Comparison of ENCODE assay signal across 11 cellular contexts in genomic region chr10:124734311-124735166, GRCh38. TPM values are rescaled to one million over a fixed set of nuclear protein-coding genes. Genes with fewer than 3 reads are reported as not detected.
DNase-seq lines count a peak whose midpoint lies in the region; ATAC-seq and TF ChIP-seq lines count a peak whose summit lies in the region.
"Had no signal": no experiment of that assay in that cellular context is flagged by ENCODE, and none has a peak within 500 bp of the region (broad histone marks: within the 10 kb centered on the region; RNA-seq: fewer than 3 reads in every experiment).

No MANE protein-coding gene starts in this region.

- H2AFZ ChIP-seq in PC-3 (ENCODE audit: low read length): no peak overlapping the region
- H2AFZ ChIP-seq: neural progenitor cell had no signal

- no peaks in the 10 kb centered on the region for H3K27me3 ChIP-seq in CD4-positive, alpha-beta memory T cell (ENCODE audit: insufficient read depth, low read length)
- no peaks in the 10 kb centered on the region for H3K27me3 ChIP-seq in Peyer's patch
- no peaks in the 10 kb centered on the region for H3K27me3 ChIP-seq in psoas muscle (ENCODE audit: insufficient read depth in 3 of 3, low read length in 2 of 3)
- H3K27me3 ChIP-seq in PC-3 (ENCODE audit: low read length): no peaks in the 10 kb centered on the region
- H3K27me3 ChIP-seq: brain microvascular endothelial cell, neural progenitor cell had no signal

- peak in 3 of 5 donors; percentile 26 to 73 (median 33) for DNase-seq in CD4-positive, alpha-beta memory T cell
- peak in 2 of 3 donors; percentile 74 to 75 for DNase-seq in Peyer's patch
- DNase-seq in psoas muscle: peak in 1 of 2 donors; percentile 53
- no peak for DNase-seq in HEK293T (ENCODE audit: extremely low spot score)
- DNase-seq in NCI-H1694 treated with DMSO at 0.1 percent for 48 hours (lab: John Stamatoyannopoulos, UW): no peak
- no peak for DNase-seq in PC-3
- no peak for DNase-seq in CD1c-positive myeloid dendritic cell (ENCODE audit: extremely low spot score)
- DNase-seq: brain microvascular endothelial cell, NCI-H526 had no signal

- peak overlapping the region; percentile 72 to 93 (median 82) for H3K4me3 Mint-ChIP-seq in CD4-positive, alpha-beta memory T cell
- H3K4me3 Mint-ChIP-seq in dendritic cell treated with granulocyte-macrophage colony-stimulating factor and Interleukin-4, amounts not matched to agents 40 ng/mL and 50 ng/mL, for 4 days: no peak overlapping the region
- H3K4me3 Mint-ChIP-seq: neural progenitor cell had no signal

- H3K4me1 ChIP-seq in CD4-positive, alpha-beta memory T cell (ENCODE audit: insufficient read depth, low read length): peaks cover 100% of the 10 kb centered on the region
- H3K4me1 ChIP-seq in Peyer's patch (peaks cover 14 to 98% (median 61%) of the 10 kb centered on the region in 4 donors), psoas muscle (peaks cover 94% of the 10 kb centered on the region), PC-3 (ENCODE audit: insufficient read depth, low read length) (peaks cover 11% of the 10 kb centered on the region)

- peaks cover 76 to 100% (median 90%) of the 10 kb centered on the region in 4 donors for H3K4me1 Mint-ChIP-seq in CD4-positive, alpha-beta memory T cell
- peaks cover 90% of the 10 kb centered on the region for H3K4me1 Mint-ChIP-seq in dendritic cell treated with granulocyte-macrophage colony-stimulating factor and Interleukin-4, amounts not matched to agents 40 ng/mL and 50 ng/mL, for 4 days (ENCODE audit: low read depth)

- H3K79me2 ChIP-seq in PC-3 (ENCODE audit: low read length): peaks cover 47% of the 10 kb centered on the region

- POLR2A ChIA-PET in CD4-positive, alpha-beta memory T cell (lab: Charles Lee; ENCODE audit: partially characterized antibody): interaction anchor here (1.0 to 10.6 kb wide), 17 partner anchors 7 to 121 kb away, joined by 3 to 265 read pairs (median 5); partner anchors contain the start of gene EEF1AKMT2
- POLR2A ChIA-PET in HEK293T (lab: Yijun Ruan, JAX) (no interaction called here), PC-3 (lab: Charles Lee; ENCODE audit: unreplicated experiment) (no interaction called here)

- no peak overlapping the region for H3K9ac ChIP-seq in PC-3 (ENCODE audit: low read length)
- H3K9ac ChIP-seq: neural progenitor cell had no signal

- peak overlapping the region in 1 of 2 donors; percentile 39 for H3K4me3 ChIP-seq in CD4-positive, alpha-beta memory T cell (ENCODE audit: low read length in 2 of 2)
- peak overlapping the region in 1 of 4 donors; percentile 0 for H3K4me3 ChIP-seq in Peyer's patch
- peak overlapping the region; percentile 32 for H3K4me3 ChIP-seq in psoas muscle
- H3K4me3 ChIP-seq in PC-3 (ENCODE audit: low read length): no peak overlapping the region
- H3K4me3 ChIP-seq: neural progenitor cell had no signal

- H3K27ac ChIP-seq in CD4-positive, alpha-beta memory T cell (ENCODE audit: low read depth, low read length): peak overlapping the region; percentile 78
- H3K27ac ChIP-seq in Peyer's patch (peak overlapping the region; percentile 70 to 91 (median 72)), psoas muscle (peak overlapping the region; percentile 95), PC-3 (ENCODE audit: low read length) (no peak overlapping the region)
- H3K27ac ChIP-seq: brain microvascular endothelial cell, neural progenitor cell had no signal

- TF ChIP-seq POLR2A in Peyer's patch (IDR thresholded peaks at IDR 0.05): no peak

- peak overlapping the region; percentile 87 to 96 (median 94) for H3K27ac Mint-ChIP-seq in CD4-positive, alpha-beta memory T cell
- peak overlapping the region; percentile 52 for H3K27ac Mint-ChIP-seq in dendritic cell treated with granulocyte-macrophage colony-stimulating factor and Interleukin-4, amounts not matched to agents 40 ng/mL and 50 ng/mL, for 4 days
- H3K27ac Mint-ChIP-seq: neural progenitor cell had no signal

- no peaks in the 10 kb centered on the region for H4K20me1 ChIP-seq in PC-3 (ENCODE audit: low read length)

- WGBS in psoas muscle, 3 donors: 65 to 84% (median 72%) methylated on average over 16 of the region's 16 CpGs

- H3K36me3 ChIP-seq in CD4-positive, alpha-beta memory T cell (ENCODE audit: insufficient read depth, low read length): no peaks in the 10 kb centered on the region
- H3K36me3 ChIP-seq in Peyer's patch: no peaks in the 10 kb centered on the region
- H3K36me3 ChIP-seq in psoas muscle (ENCODE audit: insufficient read depth in 1 of 2, low read depth in 1 of 2): no peaks in the 10 kb centered on the region
- H3K36me3 ChIP-seq in PC-3 (ENCODE audit: low read depth, low read length): no peaks in the 10 kb centered on the region
- H3K36me3 ChIP-seq: brain microvascular endothelial cell, neural progenitor cell had no signal

- no peak overlapping the region for H3K4me2 ChIP-seq in PC-3 (ENCODE audit: low read length)
- H3K4me2 ChIP-seq: neural progenitor cell had no signal

- no peaks in the 10 kb centered on the region for H3F3A ChIP-seq in PC-3 (ENCODE audit: low read length, unreplicated experiment)

- ATAC-seq in psoas muscle (no peak), PC-3 (no peak; the same call in 1 of the 2 replicates)

- no peaks in the 10 kb centered on the region for H3K27me3 Mint-ChIP-seq in CD4-positive, alpha-beta memory T cell
- H3K27me3 Mint-ChIP-seq in dendritic cell treated with granulocyte-macrophage colony-stimulating factor and Interleukin-4, amounts not matched to agents 40 ng/mL and 50 ng/mL, for 4 days: no peaks in the 10 kb centered on the region

- TF ChIP-seq CTCF in Peyer's patch (IDR thresholded peaks at IDR 0.05) (no peak), psoas muscle (IDR thresholded peaks at IDR 0.05) (no peak), PC-3 (conservative IDR thresholded peaks at IDR 0.05; ENCODE audit: low read depth, low read length) (no peak)

- no peaks in the 10 kb centered on the region for H3K9me2 ChIP-seq in PC-3 (replicated peaks; ENCODE audit: low read length)

- CTCF ChIA-PET in CD4-positive, alpha-beta memory T cell (lab: Charles Lee; ENCODE audit: partially characterized antibody): interaction anchor here (0.8 to 22.6 kb wide), 12 partner anchors 0 to 204 kb away, joined by 3 to 556 read pairs (median 4); no protein-coding TSS in a partner anchor
- CTCF ChIA-PET in HEK293T (lab: Yijun Ruan, JAX): no interaction called here
- CTCF ChIA-PET in PC-3 (lab: Charles Lee): no interaction called here

- H3K9me3 ChIP-seq in CD4-positive, alpha-beta memory T cell (ENCODE audit: control insufficient read depth in 1 of 2, low read length in 2 of 2): no peaks in the 10 kb centered on the region
- H3K9me3 ChIP-seq in Peyer's patch (no peaks in the 10 kb centered on the region), psoas muscle (no peaks in the 10 kb centered on the region), PC-3 (ENCODE audit: low read length) (no peaks in the 10 kb centered on the region)

- intact Hi-C loops in CD4-positive, alpha-beta memory T cell (cut with micrococcal nuclease): no loop called here
- intact Hi-C loops in dendritic cell treated with granulocyte-macrophage colony-stimulating factor and Interleukin-4, amounts not matched to agents 40 ng/mL and 50 ng/mL, for 4 days (cut with micrococcal nuclease): no loop called here
- intact Hi-C loops in psoas muscle (cut with DNase I): loop anchor here (5.0 to 10.0 kb wide), 3 partner anchors 32 to 87 kb away; no protein-coding TSS in a partner anchor
- intact Hi-C loops in PC-3 (cut with micrococcal nuclease): no loop called here

- peaks cover 11 to 23% of the 10 kb centered on the region in 2 donors for H3K36me3 Mint-ChIP-seq in CD4-positive, alpha-beta memory T cell
- peaks cover 67% of the 10 kb centered on the region for H3K36me3 Mint-ChIP-seq in dendritic cell treated with granulocyte-macrophage colony-stimulating factor and Interleukin-4, amounts not matched to agents 40 ng/mL and 50 ng/mL, for 4 days (ENCODE audit: low read depth)

- no TSS peak for BruUV-seq in PC-3 (replicated peaks; lab: Mats Ljungman, UMichigan)

- no peaks in the 10 kb centered on the region for H3K9me3 Mint-ChIP-seq in CD4-positive, alpha-beta memory T cell
- H3K9me3 Mint-ChIP-seq in dendritic cell treated with granulocyte-macrophage colony-stimulating factor and Interleukin-4, amounts not matched to agents 40 ng/mL and 50 ng/mL, for 4 days: no peaks in the 10 kb centered on the region
- H3K9me3 Mint-ChIP-seq: neural progenitor cell had no signal

TF ChIP-seq in HEK293T, 16 proteins besides CTCF, POLR2A, EP300 and RAD21 (continues in another document):
- TF ChIP-seq PKNOX1 (IDR thresholded peaks at IDR 0.05) (no peak), SUZ12 (IDR thresholded peaks at IDR 0.05) (no peak), ZNF384 (IDR thresholded peaks at IDR 0.05) (no peak), CTBP1 (IDR thresholded peaks at IDR 0.05; ENCODE audit: borderline replicate concordance) (no peak), HDGF (IDR thresholded peaks at IDR 0.05; ENCODE audit: borderline replicate concordance) (no peak), ARNT (IDR thresholded peaks at IDR 0.05) (no peak), BHLHE40 (IDR thresholded peaks at IDR 0.05; ENCODE audit: borderline replicate concordance) (no peak), ELF4 (IDR thresholded peaks at IDR 0.05) (no peak), FOXM1 (IDR thresholded peaks at IDR 0.05; ENCODE audit: borderline replicate concordance) (no peak), LEF1 (IDR thresholded peaks at IDR 0.05; ENCODE audit: borderline replicate concordance) (no peak), FOXA1 (IDR thresholded peaks at IDR 0.05) (no peak), TARDBP (IDR thresholded peaks at IDR 0.05) (no peak)

RNA-seq across cellular contexts. Expression of gene FAM53B, which starts 9.6 kb away (rescaled TPM):
- 10 to 100 TPM; 57.3 to 60.7 TPM for total RNA-seq in CD4-positive, alpha-beta memory T cell
- 10 to 100 TPM in 1 of 2 donors, 1 to 10 TPM in 1; 7.3 to 42.5 TPM for polyA plus RNA-seq in CD4-positive, alpha-beta memory T cell
- total RNA-seq in Peyer's patch (10 to 100 TPM; 72.7 to 92.1 (median 80.5) TPM), psoas muscle (100 to 1,000 TPM in 1 of 4 donors, 10 to 100 TPM in 3; 31.0 to 142 (median 43.1) TPM), PC-3 (2014; rRNA removed) (16.5 and 19.4 TPM in 2 replicates)
- polyA plus RNA-seq in psoas muscle: 100 to 1,000 TPM in 1 of 3 donors, 10 to 100 TPM in 2; 34.9 to 178 (median 55.8) TPM

RNA-seq across cellular contexts. Expression of gene EEF1AKMT2, which starts 57.1 kb away (rescaled TPM):
- 10 to 100 TPM; 20.0 to 24.2 TPM for total RNA-seq in CD4-positive, alpha-beta memory T cell
- 10 to 100 TPM; 18.2 to 31.1 TPM for polyA plus RNA-seq in CD4-positive, alpha-beta memory T cell
- total RNA-seq in Peyer's patch: 10 to 100 TPM in 3 of 4 donors, 1 to 10 TPM in 1; 9.5 to 23.3 (median 18.5) TPM
- total RNA-seq in psoas muscle: 10 to 100 TPM in 1 of 4 donors, 1 to 10 TPM in 3; 7.6 to 11.9 (median 9.5) TPM
- polyA plus RNA-seq in psoas muscle: 10 to 100 TPM in 1 of 3 donors, 1 to 10 TPM in 2; 3.3 to 10.6 (median 3.5) TPM
- 18.2 and 19.6 TPM in 2 replicates for total RNA-seq in PC-3 (2014; rRNA removed)

Comparison
In these comparisons a context has a peak if more than half of its experiments do, and no peak if none do; other contexts are left out.
1. DNase-seq: peak in CD4-positive, alpha-beta memory T cell (3 of 5) and Peyer's patch (2 of 3); none in HEK293T (single experiment), NCI-H1694 treated with DMSO at 0.1 percent for 48 hours (single experiment), PC-3 (single experiment) and CD1c-positive myeloid dendritic cell (single experiment).
2. intact Hi-C loops: an anchor here in psoas muscle (5.0 to 10.0 kb wide); none called in CD4-positive, alpha-beta memory T cell, dendritic cell treated with granulocyte-macrophage colony-stimulating factor and Interleukin-4, amounts not matched to agents 40 ng/mL and 50 ng/mL, for 4 days and PC-3.